In the genomic region with DNA sequence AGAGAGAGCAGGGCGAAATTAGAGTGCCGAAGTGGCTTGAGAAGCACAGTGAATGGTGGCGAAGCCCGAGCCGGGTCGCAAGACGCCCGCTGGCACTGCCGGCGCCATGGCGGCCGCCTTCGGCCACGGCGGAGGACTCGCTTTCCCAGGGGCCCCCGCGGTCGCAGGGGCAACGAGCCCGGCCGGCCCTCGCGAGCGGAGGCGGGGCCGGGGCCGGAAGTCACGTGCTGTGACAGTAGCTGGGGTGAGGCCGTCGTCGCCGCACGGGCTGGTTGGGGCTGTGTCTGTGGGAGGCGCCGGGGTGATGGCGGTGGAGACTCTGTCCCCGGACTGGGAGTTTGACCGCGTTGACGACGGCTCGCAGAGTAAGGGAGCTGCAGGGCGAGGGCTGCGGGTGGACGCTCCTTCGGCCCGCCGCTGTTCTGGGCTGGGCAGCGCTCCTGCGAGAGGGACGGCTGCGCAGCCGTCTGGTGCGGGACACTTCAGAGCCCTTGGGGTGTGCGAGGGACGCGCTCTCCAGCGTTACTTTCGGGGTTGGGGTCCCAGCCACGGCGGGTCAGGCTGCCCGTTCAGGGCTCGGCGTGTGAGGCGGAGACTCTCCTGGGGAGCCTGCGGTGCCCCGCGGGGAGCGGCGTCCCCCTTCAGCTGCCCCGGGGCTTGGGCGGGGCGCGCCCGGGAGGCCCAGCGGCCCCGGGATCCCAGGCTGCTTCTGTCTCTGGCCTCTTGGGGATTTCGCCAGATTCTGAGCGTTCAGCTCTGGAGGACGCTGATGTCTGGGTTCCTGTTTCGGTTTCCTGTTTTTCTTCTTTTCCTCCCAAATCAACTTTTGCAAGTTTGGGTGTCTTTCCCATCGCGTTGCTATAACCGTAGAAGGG, we compare ENCODE assay signal across 8 cellular contexts. TPM values are rescaled to one million over a fixed set of nuclear protein-coding genes. Genes with fewer than 3 reads are reported as not detected.
A peak's percentile ranks its signal among the peaks of the same experiment; 100 is the strongest.
DNase-seq lines count a peak whose midpoint lies in the region; ATAC-seq, FAIRE-seq and TF ChIP-seq lines count a peak whose summit lies in the region.

A gene with protein sequence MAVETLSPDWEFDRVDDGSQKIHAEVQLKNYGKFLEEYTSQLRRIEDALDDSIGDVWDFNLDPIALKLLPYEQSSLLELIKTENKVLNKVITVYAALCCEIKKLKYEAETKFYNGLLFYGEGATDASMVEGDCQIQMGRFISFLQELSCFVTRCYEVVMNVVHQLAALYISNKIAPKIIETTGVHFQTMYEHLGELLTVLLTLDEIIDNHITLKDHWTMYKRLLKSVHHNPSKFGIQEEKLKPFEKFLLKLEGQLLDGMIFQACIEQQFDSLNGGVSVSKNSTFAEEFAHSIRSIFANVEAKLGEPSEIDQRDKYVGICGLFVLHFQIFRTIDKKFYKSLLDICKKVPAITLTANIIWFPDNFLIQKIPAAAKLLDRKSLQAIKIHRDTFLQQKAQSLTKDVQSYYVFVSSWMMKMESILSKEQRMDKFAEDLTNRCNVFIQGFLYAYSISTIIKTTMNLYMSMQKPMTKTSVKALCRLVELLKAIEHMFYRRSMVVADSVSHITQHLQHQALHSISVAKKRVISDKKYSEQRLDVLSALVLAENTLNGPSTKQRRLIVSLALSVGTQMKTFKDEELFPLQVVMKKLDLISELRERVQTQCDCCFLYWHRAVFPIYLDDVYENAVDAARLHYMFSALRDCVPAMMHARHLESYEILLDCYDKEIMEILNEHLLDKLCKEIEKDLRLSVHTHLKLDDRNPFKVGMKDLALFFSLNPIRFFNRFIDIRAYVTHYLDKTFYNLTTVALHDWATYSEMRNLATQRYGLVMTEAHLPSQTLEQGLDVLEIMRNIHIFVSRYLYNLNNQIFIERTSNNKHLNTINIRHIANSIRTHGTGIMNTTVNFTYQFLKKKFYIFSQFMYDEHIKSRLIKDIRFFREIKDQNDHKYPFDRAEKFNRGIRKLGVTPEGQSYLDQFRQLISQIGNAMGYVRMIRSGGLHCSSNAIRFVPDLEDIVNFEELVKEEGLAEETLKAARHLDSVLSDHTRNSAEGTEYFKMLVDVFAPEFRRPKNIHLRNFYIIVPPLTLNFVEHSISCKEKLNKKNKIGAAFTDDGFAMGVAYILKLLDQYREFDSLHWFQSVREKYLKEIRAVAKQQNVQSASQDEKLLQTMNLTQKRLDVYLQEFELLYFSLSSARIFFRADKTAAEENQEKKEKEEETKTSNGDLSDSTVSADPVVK (plus strand): TSS at position 235 of the 875 bp plus-strand sequence. CDS start 70 bp downstream, at position 305.

- peaks cover 51% of the 10 kb centered on the region for H3K79me2 ChIP-seq in OCI-LY7 (ENCODE audit: insufficient read depth, low read depth, low read length)
- peaks cover 49% of the 10 kb centered on the region for H3K79me2 ChIP-seq in endothelial cell of umbilical vein (ENCODE audit: control insufficient read depth, insufficient read depth, low read length)

- H2BK20ac ChIP-seq in IMR-90 (ENCODE audit: low read depth, low read length): peak within 1 kb of the TSS; percentile 73

- peak within 1 kb of the TSS; percentile 94 for H2AK9ac ChIP-seq in IMR-90 (replicated peaks; ENCODE audit: low read depth, low read length, poor library complexity)

- H4K20me1 ChIP-seq in IMR-90 (ENCODE audit: insufficient read depth, low read length) (peaks cover 45% of the 10 kb centered on the region; the same call in 1 of the 2 replicates), OCI-LY7 (ENCODE audit: insufficient read depth, low read length) (peaks cover 20% of the 10 kb centered on the region), endothelial cell of umbilical vein (replicated peaks; ENCODE audit: control insufficient read depth, extremely low read depth, insufficient read depth, low read length) (peaks cover 1% of the 10 kb centered on the region)

- H3K14ac ChIP-seq in IMR-90 (replicated peaks; ENCODE audit: low read depth, low read length): peak within 1 kb of the TSS; percentile 99

- dilution Hi-C loops in IMR-90 (cut with HindIII; ENCODE audit: low sequenced_read_pairs, unreplicated experiment): no loop called here
- dilution Hi-C loops in endothelial cell of umbilical vein (cut with MboI; ENCODE audit: extremely low pct_ligation_motif_present, low sequenced_read_pairs): no loop called here

- H3K27ac ChIP-seq in IMR-90 (ENCODE audit: insufficient read depth, low read length): peak within 1 kb of the TSS; percentile 94
- peak within 1 kb of the TSS; percentile 96 for H3K27ac ChIP-seq in OCI-LY7 (ENCODE audit: low read depth, low read length, poor library complexity, severe bottlenecking)
- H3K27ac ChIP-seq in endothelial cell of umbilical vein (ENCODE audit: insufficient read depth, low read depth, low read length): peak within 1 kb of the TSS; percentile 68

- no TSS peak for BruUV-seq in IMR-90 (replicated peaks; lab: Mats Ljungman, UMichigan)
- BruUV-seq in OCI-LY7 (replicated peaks; lab: Mats Ljungman, UMichigan): no TSS peak
- BruUV-seq in endothelial cell of umbilical vein (replicated peaks; lab: Mats Ljungman, UMichigan): no TSS peak

- peak within 1 kb of the TSS; percentile 17; the same call in 1 of the 3 replicates for H2BK15ac ChIP-seq in IMR-90 (ENCODE audit: low read depth, low read length)

- H4K91ac ChIP-seq in IMR-90 (ENCODE audit: insufficient read depth, low read depth, low read length): peak within 1 kb of the TSS; percentile 87

- H3K18ac ChIP-seq in IMR-90 (ENCODE audit: low read depth, low read length): peak within 1 kb of the TSS; percentile 80

- FAIRE-seq in endothelial cell of umbilical vein (lab: Jason Lieb, UNC): peak; percentile 77

- peaks cover 3% of the 10 kb centered on the region; the same call in 1 of the 2 replicates for H3K4me1 ChIP-seq in IMR-90 (ENCODE audit: control insufficient read depth, insufficient read depth, low read length)
- peaks cover 36% of the 10 kb centered on the region for H3K4me1 ChIP-seq in OCI-LY7 (ENCODE audit: insufficient read depth, low read length, poor library complexity, severe bottlenecking)
- H3K4me1 ChIP-seq in endothelial cell of umbilical vein (ENCODE audit: control insufficient read depth, extremely low read depth, insufficient read depth, low read length): peaks cover 24% of the 10 kb centered on the region

- in situ Hi-C loops in IMR-90 (cut with MboI; ENCODE audit: low sequenced_read_pairs): no loop called here

- CTCF ChIA-PET in IMR-90 (lab: Yijun Ruan, JAX): interaction anchor here (0.6 to 0.7 kb wide), 2 partner anchors 15 to 1243 kb away, joined by 3 read pairs; no protein-coding TSS in a partner anchor
- CTCF ChIA-PET in OCI-LY7 (lab: Charles Lee; ENCODE audit: unreplicated experiment): no interaction called here
- CTCF ChIA-PET in endothelial cell of umbilical vein (lab: Charles Lee): interaction anchor here (1.3 to 3.5 kb wide), 5 partner anchors 9 to 726 kb away, joined by 3 to 13 read pairs (median 5); partner anchors contain the start of gene ALDH1L2

- peak; percentile 72 for DNase-seq in DMS 273 treated with DMSO at 0.1 percent for 48 hours (lab: John Stamatoyannopoulos, UW)
- peak; percentile 85 for DNase-seq in IMR-90
- DNase-seq in OCI-LY7 (ENCODE audit: low spot score): peak; percentile 95
- DNase-seq in activated T-cell treated with anti-CD3 and anti-CD28 coated beads for 1 hour (ENCODE audit: low read depth): peak; percentile 91
- peak; percentile 94 for DNase-seq in endothelial cell of umbilical vein (ENCODE audit: low read depth, low spot score)
- peak; percentile 95 for DNase-seq in middle frontal gyrus (ENCODE audit: extremely low spot score, low spot score)
- peak; percentile 91 to 94 for DNase-seq in stimulated activated CD8-positive, alpha-beta memory T cell treated with anti-CD3 and anti-CD28 coated beads, Interleukin-2, amount 100 ng/mL, for 48 hours (ENCODE audit: low read depth in 2 of 2)

- peak within 1 kb of the TSS; percentile 93 for H3K4ac ChIP-seq in IMR-90 (ENCODE audit: low read depth, low read length)

- H3K27me3 ChIP-seq in IMR-90 (ENCODE audit: control insufficient read depth, insufficient read depth, low read length) (no peaks in the 10 kb centered on the region), endothelial cell of umbilical vein (ENCODE audit: control insufficient read depth in 2 of 2, insufficient read depth in 2 of 2, low read length in 2 of 2) (no peaks in the 10 kb centered on the region)

- H3K9me1 ChIP-seq in IMR-90 (ENCODE audit: insufficient read depth, low read length) (peaks cover 3% of the 10 kb centered on the region; the same call in 1 of the 2 replicates), endothelial cell of umbilical vein (replicated peaks; ENCODE audit: control insufficient read depth, extremely low read depth, insufficient read depth, low read length) (no peaks in the 10 kb centered on the region)

- H2BK5ac ChIP-seq in IMR-90 (ENCODE audit: low read depth, low read length, poor library complexity, severe bottlenecking): peak within 1 kb of the TSS; percentile 86

- H3K4me2 ChIP-seq in IMR-90 (ENCODE audit: low read depth, low read length): peak within 1 kb of the TSS; percentile 98
- peak within 1 kb of the TSS; percentile 97 for H3K4me2 ChIP-seq in OCI-LY7 (ENCODE audit: low read length)
- peak within 1 kb of the TSS; percentile 98 for H3K4me2 ChIP-seq in endothelial cell of umbilical vein (ENCODE audit: insufficient read depth, low read length)

- TF ChIP-seq CTCF in IMR-90 (conservative IDR thresholded peaks at IDR 0.05; ENCODE audit: low read depth, low read length) (no peak; the same call in 1 of the 2 replicates), OCI-LY7 (conservative IDR thresholded peaks at IDR 0.05; ENCODE audit: low read length) (no peak), endothelial cell of umbilical vein (IDR thresholded peaks at IDR 0.05; ENCODE audit: extremely low read depth in 1 of 2, insufficient read depth in 1 of 2, low read depth in 1 of 2, low read length in 2 of 2) (peak in 1 of 2 donors; percentile 7)

- peak within 1 kb of the TSS; percentile 78 for H3K4me3 ChIP-seq in IMR-90 (ENCODE audit: insufficient read depth, low read depth, low read length)
- H3K4me3 ChIP-seq in OCI-LY7 (ENCODE audit: low read depth, low read length, poor library complexity, severe bottlenecking): peak within 1 kb of the TSS; percentile 99
- H3K4me3 ChIP-seq in endothelial cell of umbilical vein (replicated peaks in 1 of 3; ENCODE audit: insufficient read depth in 1 of 3, low read depth in 1 of 3, low read length in 3 of 3): peak within 1 kb of the TSS; percentile 94 to 99 (median 96)

- POLR2A ChIA-PET in IMR-90 (lab: Charles Lee; ENCODE audit: unreplicated experiment) (interaction anchor here (1.0 to 1.2 kb wide), 2 partner anchors 10 to 24 kb away, joined by 3 to 4 read pairs; partner anchors contain the start of gene ALDH1L2), OCI-LY7 (lab: Charles Lee) (interaction anchor here (0.6 to 3.6 kb wide), 8 partner anchors 8 to 504 kb away, joined by 3 to 19 read pairs (median 4); no protein-coding TSS in a partner anchor), endothelial cell of umbilical vein (lab: Charles Lee) (interaction anchor here (0.6 to 1.6 kb wide), 4 partner anchors 128 to 969 kb away, joined by 3 to 5 read pairs (median 4); partner anchors contain the start of genes APPL2 and NFYB)

- no peaks in the 10 kb centered on the region for H3K9me2 ChIP-seq in OCI-LY7 (ENCODE audit: insufficient read depth, low read length)

- H3K36me3 ChIP-seq in IMR-90 (ENCODE audit: control insufficient read depth, insufficient read depth, low read length) (peaks cover 2% of the 10 kb centered on the region), OCI-LY7 (ENCODE audit: insufficient read depth, low read length) (peaks cover 33% of the 10 kb centered on the region), endothelial cell of umbilical vein (ENCODE audit: control insufficient read depth in 2 of 2, extremely low read depth in 1 of 2, insufficient read depth in 2 of 2, low read length in 2 of 2) (peaks cover 0 to 5% of the 10 kb centered on the region in 2 experiments)

- H2AK5ac ChIP-seq in IMR-90 (ENCODE audit: low read depth, low read length): peak within 1 kb of the TSS; percentile 68; the same call in 1 of the 2 replicates

- H4K5ac ChIP-seq in IMR-90 (ENCODE audit: low read depth, low read length): peak within 1 kb of the TSS; percentile 86

- H2AFZ ChIP-seq in IMR-90 (replicated peaks; ENCODE audit: low read length, poor library complexity) (peak within 1 kb of the TSS; percentile 95), OCI-LY7 (ENCODE audit: low read length) (peak within 1 kb of the TSS; percentile 89), endothelial cell of umbilical vein (ENCODE audit: low read depth, low read length) (peak within 1 kb of the TSS; percentile 90)

- H3K9ac ChIP-seq in IMR-90 (ENCODE audit: low read depth, low read length): peak within 1 kb of the TSS; percentile 91
- peak within 1 kb of the TSS; percentile 83 for H3K9ac ChIP-seq in endothelial cell of umbilical vein (replicated peaks; ENCODE audit: extremely low read depth, insufficient read depth, low read length)

- no peaks in the 10 kb centered on the region for H3K9me3 ChIP-seq in IMR-90 (ENCODE audit: control insufficient read depth, insufficient read depth, low read length)
- peaks cover 20% of the 10 kb centered on the region; the same call in 1 of the 2 replicates for H3K9me3 ChIP-seq in OCI-LY7 (ENCODE audit: low read length)
- no peaks in the 10 kb centered on the region for H3K9me3 ChIP-seq in endothelial cell of umbilical vein (replicated peaks; ENCODE audit: control insufficient read depth, insufficient read depth, low read length)

- TF ChIP-seq RAD21 in IMR-90 (IDR thresholded peaks at IDR 0.05; ENCODE audit: low read length): 0 out of 2 replicates have a peak, but pooled peaks have one; percentile 5

- peak within 1 kb of the TSS; percentile 92 for H3K56ac ChIP-seq in IMR-90 (ENCODE audit: extremely low read depth, insufficient read depth, low read length)

- H2BK120ac ChIP-seq in IMR-90 (ENCODE audit: low read depth, low read length): peak within 1 kb of the TSS; percentile 84

- 2% methylated on average over 45 of the region's 85 CpGs; no CpG with 5 or more reads in 1 of the 2 experiments for WGBS in IMR-90 (ENCODE audit: extremely low coverage in 2 of 2, insufficient read length in 1 of 2), 2 experiments

- intact Hi-C loops in IMR-90 (cut with micrococcal nuclease) (loop anchor here (10.0 kb wide), 1 partner anchor 723 kb away; no protein-coding TSS in a partner anchor), OCI-LY7 (cut with micrococcal nuclease; ENCODE audit: unreplicated experiment) (loop anchor here (5.0 kb wide), 3 partner anchors 225 to 820 kb away; partner anchors contain the start of genes C12orf75 and CHST11), endothelial cell of umbilical vein (cut with micrococcal nuclease) (loop anchor here (2.0 to 5.0 kb wide), 4 partner anchors 23 to 905 kb away; partner anchors contain the start of genes ALDH1L2 and EID3)

- peak within 1 kb of the TSS; percentile 78 to 98 for H4K8ac ChIP-seq in IMR-90 (ENCODE audit: low read depth in 2 of 2, low read length in 2 of 2)

- H3K23ac ChIP-seq in IMR-90 (ENCODE audit: low read depth, low read length): peak within 1 kb of the TSS; percentile 93

- ATAC-seq in GM21528 (IDR thresholded peaks at IDR 0.05; ENCODE audit: low FRiP score, unreplicated experiment) (peak; percentile 89), IMR-90 (ENCODE audit: low read depth) (peak; percentile 94)

- TF ChIP-seq POLR2A in IMR-90 (IDR thresholded peaks at IDR 0.05; ENCODE audit: low read depth, low read length) (peak; percentile 95), endothelial cell of umbilical vein (IDR thresholded peaks at IDR 0.05; ENCODE audit: low read depth, low read length) (peak; percentile 99)

- peaks cover 7 to 24% of the 10 kb centered on the region in 2 experiments; a peak in 3 of 4 replicates for H3K79me1 ChIP-seq in IMR-90 (ENCODE audit: low read depth in 1 of 2, low read length in 2 of 2)

RNA-seq across cellular contexts. Expression of the gene that starts here (rescaled TPM):
- total RNA-seq in IMR-90 (2012; rRNA removed) (47.0 and 85.5 TPM in 2 replicates), OCI-LY7 (2022) (68.5 and 71.8 TPM in 2 replicates), endothelial cell of umbilical vein (99.8 and 123 TPM in 2 replicates)
- polyA plus RNA-seq in IMR-90 (2012; rRNA removed) (12.7 and 16.4 TPM in 2 replicates), endothelial cell of umbilical vein (22.0 and 30.4 TPM in 2 replicates)
- 1.2 and 1.9 TPM in 2 replicates for polyA plus RNA-seq in IMR-90 (2012; cell fraction: cytosol; rRNA removed)
- 2.2 and 30.6 TPM in 2 replicates for polyA plus RNA-seq in IMR-90 (2012; cell fraction: nucleus; rRNA removed; ENCODE audit: low replicate concordance)
- total RNA-seq in OCI-LY7 (2014; rRNA removed; shearing (Covaris generic)): 54.8 and 63.6 TPM in 2 replicates
- 28.0 and 29.5 TPM in 2 replicates for polyA plus RNA-seq in endothelial cell of umbilical vein (2011; cell fraction: cytosol; rRNA removed)
- 130 and 182 TPM in 2 replicates for polyA plus RNA-seq in endothelial cell of umbilical vein (2011; cell fraction: nucleus; rRNA removed)
- 58.0 and 64.6 TPM in 2 replicates for polyA plus RNA-seq in endothelial cell of umbilical vein (2012)
- polyA minus RNA-seq in endothelial cell of umbilical vein: 108 and 122 TPM in 2 replicates
- polyA minus RNA-seq in endothelial cell of umbilical vein (2011; cell fraction: cytosol; rRNA and poly(A)+ RNA removed): 25.2 TPM
- polyA minus RNA-seq in endothelial cell of umbilical vein (2011; cell fraction: nucleus; rRNA and poly(A)+ RNA removed): 282 and 380 TPM in 2 replicates

Comparison
In these comparisons a context has a peak if more than half of its experiments do, and no peak if none do; other contexts are left out.
1. Peak in every context shown above with its lines: DNase-seq, ATAC-seq, H3K4me3 ChIP-seq and H3K27ac ChIP-seq.